ENCODE assay signal across 8 cellular contexts in genomic region chr2:175690113-175690716, GRCh38.
DNase-seq lines count a peak whose midpoint lies in the region; ATAC-seq and TF ChIP-seq lines count a peak whose summit lies in the region.

No MANE protein-coding gene starts in this region.

- no peak overlapping the region for H3K9ac ChIP-seq in Karpas-422 (ENCODE audit: low read length)

- no peak overlapping the region for H2AFZ ChIP-seq in Karpas-422 (ENCODE audit: low read length)

- H3K4me1 ChIP-seq in Karpas-422 (ENCODE audit: low read length) = no peaks in the 10 kb centered on the region

- peak; percentile 72 for ATAC-seq in GM19023 (IDR thresholded peaks at IDR 0.05; ENCODE audit: unreplicated experiment)
- ATAC-seq in naive B cell (ENCODE audit: low read depth in 2 of 2) = no peak
- no peak for ATAC-seq in HG03135 (IDR thresholded peaks at IDR 0.05; ENCODE audit: unreplicated experiment)

- no peak overlapping the region for H3K4me3 ChIP-seq in Karpas-422 (ENCODE audit: low read length)
- no peak overlapping the region for H3K4me3 ChIP-seq in epithelial cell of esophagus (ENCODE audit: low read length)

- no peaks in the 10 kb centered on the region for H3K36me3 ChIP-seq in Karpas-422 (ENCODE audit: insufficient read depth, low read length)

- H3K4me1 Mint-ChIP-seq in naive B cell = no peaks in the 10 kb centered on the region

- H3K27ac Mint-ChIP-seq in naive B cell = no peak overlapping the region

- H3K27me3 ChIP-seq in Karpas-422 (ENCODE audit: low read length) = no peaks in the 10 kb centered on the region

- no peak overlapping the region for H3K4me2 ChIP-seq in Karpas-422 (ENCODE audit: low read depth, low read length, poor library complexity, severe bottlenecking)

- peaks cover under 1 to 32% (median 20%) of the 10 kb centered on the region in 3 donors for H3K27me3 Mint-ChIP-seq in naive B cell

- TF ChIP-seq CTCF in epithelial cell of esophagus (IDR thresholded peaks at IDR 0.05; ENCODE audit: insufficient read depth, low read depth, low read length, missing control alignments) = peak; percentile 82

- DNase-seq in DMS 273 treated with DMSO at 0.1 percent for 48 hours (lab: John Stamatoyannopoulos, UW) = peak; percentile 10
- peak; percentile 86 for DNase-seq in Karpas-422
- peak; percentile 64 for DNase-seq in RPMI8226
- peak; percentile 75 for DNase-seq in epithelial cell of esophagus (ENCODE audit: low read depth)
- peak; percentile 9 for DNase-seq in naive B cell
- DNase-seq in effector CD8-positive, alpha-beta T cell (lab: John Stamatoyannopoulos, UW) = no peak

- no peak overlapping the region for H3K4me3 Mint-ChIP-seq in naive B cell

- H3K9me3 ChIP-seq in Karpas-422 (ENCODE audit: low read length) = no peaks in the 10 kb centered on the region

- H4K20me1 ChIP-seq in Karpas-422 (ENCODE audit: insufficient read depth, low read depth, low read length) = no peaks in the 10 kb centered on the region

- no peak overlapping the region for H3K27ac ChIP-seq in Karpas-422 (ENCODE audit: low read length)

- H3K36me3 Mint-ChIP-seq in naive B cell = no peaks in the 10 kb centered on the region

- no peaks in the 10 kb centered on the region for H3K9me3 Mint-ChIP-seq in naive B cell

- H3K79me2 ChIP-seq in Karpas-422 (ENCODE audit: low read length) = no peaks in the 10 kb centered on the region

- no peaks in the 10 kb centered on the region for H3K9me2 ChIP-seq in Karpas-422 (replicated peaks; ENCODE audit: insufficient read depth, low read length)
